Comparison of ENCODE assay signal across 8 cellular contexts in genomic region chr17:78289802-78290363, GRCh38. TPM values are rescaled to one million over a fixed set of nuclear protein-coding genes. Genes with fewer than 3 reads are reported as not detected.
DNase-seq lines count a peak whose midpoint lies in the region; ATAC-seq and TF ChIP-seq lines count a peak whose summit lies in the region.

No MANE protein-coding gene starts in this region.

- H3K27me3 Mint-ChIP-seq in activated naive CD8-positive, alpha-beta T cell treated with anti-CD3 and anti-CD28 coated beads, Interleukin-2, amount 10 ng/mL, durations not matched to agents 7 days and 5 days, result no peaks in the 10 kb centered on the region

- POLR2A ChIA-PET in activated naive CD8-positive, alpha-beta T cell treated with anti-CD3 and anti-CD28 coated beads, Interleukin-2, amount 10 ng/mL, durations not matched to agents 7 days and 5 days (lab: Charles Lee), result no interaction called here

- no peaks in the 10 kb centered on the region for H3K79me2 ChIP-seq in SU-DHL-6 (ENCODE audit: insufficient read depth, low read length)

- H3K9ac ChIP-seq in SU-DHL-6 (ENCODE audit: low read length), result no peak overlapping the region

- no peak overlapping the region for H3K27ac Mint-ChIP-seq in activated naive CD8-positive, alpha-beta T cell treated with anti-CD3 and anti-CD28 coated beads, Interleukin-2, amount 10 ng/mL, durations not matched to agents 7 days and 5 days

- H3K9me3 ChIP-seq in SU-DHL-6 (ENCODE audit: insufficient read depth, low read length) (no peaks in the 10 kb centered on the region), psoas muscle (no peaks in the 10 kb centered on the region), vagina (no peaks in the 10 kb centered on the region)

- H3K27me3 ChIP-seq in SU-DHL-6 (ENCODE audit: low read length) (no peaks in the 10 kb centered on the region), psoas muscle (ENCODE audit: insufficient read depth in 3 of 3, low read length in 2 of 3) (no peaks in the 10 kb centered on the region), vagina (no peaks in the 10 kb centered on the region)

- peaks cover 9% of the 10 kb centered on the region for H3K4me1 ChIP-seq in psoas muscle
- no peaks in the 10 kb centered on the region for H3K4me1 ChIP-seq in vagina

- H3K9me2 ChIP-seq in SU-DHL-6 (replicated peaks; ENCODE audit: insufficient read depth, low read length), result no peaks in the 10 kb centered on the region

- no peak overlapping the region for H2AFZ ChIP-seq in SU-DHL-6 (ENCODE audit: low read depth, low read length, severe bottlenecking)

- H3K36me3 Mint-ChIP-seq in activated naive CD8-positive, alpha-beta T cell treated with anti-CD3 and anti-CD28 coated beads, Interleukin-2, amount 10 ng/mL, durations not matched to agents 7 days and 5 days, result no peaks in the 10 kb centered on the region

- no peaks in the 10 kb centered on the region for H3K4me1 Mint-ChIP-seq in activated naive CD8-positive, alpha-beta T cell treated with anti-CD3 and anti-CD28 coated beads, Interleukin-2, amount 10 ng/mL, durations not matched to agents 7 days and 5 days

- H3K9me3 Mint-ChIP-seq in activated naive CD8-positive, alpha-beta T cell treated with anti-CD3 and anti-CD28 coated beads, Interleukin-2, amount 10 ng/mL, durations not matched to agents 7 days and 5 days, result no peaks in the 10 kb centered on the region

- no peak for TF ChIP-seq POLR2A in vagina (IDR thresholded peaks at IDR 0.05)

- DNase-seq in NCI-H1436 treated with DMSO at 0.1 percent for 48 hours (lab: John Stamatoyannopoulos, UW), result peak; percentile 55
- peak; percentile 67 for DNase-seq in activated naive CD8-positive, alpha-beta T cell treated with anti-CD3 and anti-CD28 coated beads, Interleukin-2, amount 10 ng/mL, durations not matched to agents 7 days and 5 days
- peak; percentile 93 for DNase-seq in cardiac septum (ENCODE audit: low spot score)
- peak; percentile 73 to 85 for DNase-seq in psoas muscle
- no peak for DNase-seq in vagina (ENCODE audit: extremely low spot score in 2 of 2)

- H3K36me3 ChIP-seq in SU-DHL-6 (ENCODE audit: low read length) (no peaks in the 10 kb centered on the region), psoas muscle (ENCODE audit: insufficient read depth in 1 of 2, low read depth in 1 of 2) (no peaks in the 10 kb centered on the region), vagina (no peaks in the 10 kb centered on the region)

- TF ChIP-seq CTCF in GM12801 (IDR thresholded peaks at IDR 0.05; ENCODE audit: extremely low read depth, insufficient read length) (peak; percentile 31), SU-DHL-6 (IDR thresholded peaks at IDR 0.05; ENCODE audit: insufficient read depth, low read length, poor library complexity, severe bottlenecking) (peak; percentile 56), psoas muscle (IDR thresholded peaks at IDR 0.05) (peak; percentile 64), vagina (IDR thresholded peaks at IDR 0.05) (peak in 2 of 3 experiments; percentile 42 to 85)

- intact Hi-C loops in cardiac septum (cut with DNase I), result loop anchor here (2.0 to 5.0 kb wide), 3 partner anchors 52 to 133 kb away; partner anchors contain the start of gene SOCS3
- intact Hi-C loops in psoas muscle (cut with DNase I), result loop anchor here (2.0 to 5.0 kb wide), 3 partner anchors 72 to 133 kb away; partner anchors contain the start of gene SOCS3 (in 1 of the 2)
- intact Hi-C loops in vagina (cut with DNase I), result loop anchor here (5.0 kb wide), 1 partner anchor 132 kb away; no protein-coding TSS in a partner anchor

- peak; percentile 99 for ATAC-seq in activated naive CD8-positive, alpha-beta T cell treated with anti-CD3 and anti-CD28 coated beads, Interleukin-2, amount 10 ng/mL, durations not matched to agents 7 days and 5 days (ENCODE audit: low read depth)
- peak; percentile 88 to 95 (median 90) for ATAC-seq in psoas muscle
- no peak for ATAC-seq in GM19467 (IDR thresholded peaks at IDR 0.05; ENCODE audit: unreplicated experiment)

- no peak overlapping the region for H3K4me3 Mint-ChIP-seq in activated naive CD8-positive, alpha-beta T cell treated with anti-CD3 and anti-CD28 coated beads, Interleukin-2, amount 10 ng/mL, durations not matched to agents 7 days and 5 days

- H3K4me2 ChIP-seq in SU-DHL-6 (ENCODE audit: low read depth, low read length, poor library complexity, severe bottlenecking), result no peak overlapping the region

- H4K20me1 ChIP-seq in SU-DHL-6 (ENCODE audit: low read depth, low read length), result no peaks in the 10 kb centered on the region

- no peaks in the 10 kb centered on the region for H3F3A ChIP-seq in SU-DHL-6 (ENCODE audit: insufficient read depth)

- no peak overlapping the region for H3K4me3 ChIP-seq in SU-DHL-6 (ENCODE audit: insufficient read depth, low read length, poor library complexity, severe bottlenecking)
- H3K4me3 ChIP-seq in psoas muscle, result no peak overlapping the region
- H3K4me3 ChIP-seq in vagina, result no peak overlapping the region

- 30 to 35% (median 33%) methylated on average over 15 of the region's 15 CpGs for WGBS in psoas muscle, 3 donors

- no peak overlapping the region for H3K27ac ChIP-seq in SU-DHL-6 (ENCODE audit: low read depth, low read length)
- no peak overlapping the region for H3K27ac ChIP-seq in psoas muscle
- H3K27ac ChIP-seq in vagina, result no peak overlapping the region

RNA-seq across cellular contexts. Expression of gene TMEM235, which starts 58.5 kb away (rescaled TPM):
- not detected for total RNA-seq in activated naive CD8-positive, alpha-beta T cell treated with anti-CD3 and anti-CD28 coated beads, Interleukin-2, amount 10 ng/mL, durations not matched to agents 7 days and 5 days
- not detected for total RNA-seq in cardiac septum
- total RNA-seq in psoas muscle, result not detected
- polyA plus RNA-seq in psoas muscle, result not detected
- not detected for total RNA-seq in vagina

Comparison
In these comparisons a context has a peak if more than half of its experiments do, and no peak if none do; other contexts are left out.
1. DNase-seq: peak in NCI-H1436 treated with DMSO at 0.1 percent for 48 hours (single experiment), activated naive CD8-positive, alpha-beta T cell treated with anti-CD3 and anti-CD28 coated beads, Interleukin-2, amount 10 ng/mL, durations not matched to agents 7 days and 5 days (single experiment), cardiac septum (single experiment) and psoas muscle (2 of 2); none in vagina (0 of 2).
2. Peak in every context shown above with its lines, with median percentiles within 50 percentile points of each other: CTCF ChIP-seq.